Comparison of ENCODE assay signal across 30 cellular contexts in genomic region chr16:22847690-22848089, GRCh38. TPM values are rescaled to one million over a fixed set of nuclear protein-coding genes. Genes with fewer than 3 reads are reported as not detected.
"Had no signal": no experiment of that assay in that cellular context is flagged by ENCODE, and none has a peak within 500 bp of the region (broad histone marks: within the 10 kb centered on the region; RNA-seq: fewer than 3 reads in every experiment).

No MANE protein-coding gene starts in this region.

- H3K27me3 ChIP-seq: ascending aorta, cardiac muscle cell had no signal

- H3K9me3 ChIP-seq: ascending aorta had no signal

- H3K36me3 ChIP-seq: ascending aorta, cardiac muscle cell had no signal

- FAIRE-seq: bronchial epithelial cell, TTC549 had no signal

- H3K27ac ChIP-seq: ascending aorta, cardiac muscle cell, VCaP had no signal

- H3K4me1 ChIP-seq: ascending aorta had no signal

- DNase-seq: activated B cell treated with CpG ODN at 0.5 μM for 24 hours; activated CD4-positive, alpha-beta memory T cell treated with anti-CD3 and anti-CD28 coated beads, Interleukin-2, amount 10 ng/mL, durations not matched to agents 7 days and 5 days; activated CD4-positive, alpha-beta T cell treated with anti-CD3 and anti-CD28 coated beads for 4 hours; activated CD4-positive, alpha-beta T cell treated with anti-CD3 and anti-CD28 coated beads, Interleukin-2, amount 10 ng/mL, durations not matched to agents 24 days and 14 days; activated CD4-positive, alpha-beta T cell treated with anti-CD3 and anti-CD28 coated beads, Interleukin-2, amount 50 U/mL, for 48 hours; activated CD4-positive, CD25-positive, alpha-beta regulatory T cell treated with anti-CD3 and anti-CD28 coated beads, Interleukin-2, amount 50 U/mL, for 72 hours; activated CD8-positive, alpha-beta memory T cell treated with anti-CD3 and anti-CD28 coated beads, Interleukin-2, amount 50 U/mL, for 48 hours; activated CD8-positive, alpha-beta T cell treated with anti-CD3 and anti-CD28 coated beads, Interleukin-2, amount 10 ng/mL, durations not matched to agents 7 days and 5 days; activated effector memory CD4-positive, alpha-beta T cell treated with Interleukin-2 at 50 U/mL for 16 hours; activated gamma-delta T cell; activated naive CD4-positive, alpha-beta T cell treated with anti-CD3 and anti-CD28 coated beads, Interleukin-2, amount 10 ng/mL, durations not matched to agents 7 days and 5 days; activated naive CD4-positive, alpha-beta T cell treated with Interleukin-2 at 50 U/mL for 16 hours; activated naive CD8-positive, alpha-beta T cell treated with anti-CD3 and anti-CD28 coated beads, Interleukin-2, amount 10 ng/mL, durations not matched to agents 7 days and 5 days; activated naive CD8-positive, alpha-beta T cell treated with anti-CD3 and anti-CD28 coated beads, Interleukin-2, amount 50 U/mL, for 24 hours; activated T-cell treated with anti-CD3 and anti-CD28 coated beads, Interleukin-2, amount 50 U/mL, for 24 hours; activated T-cell treated with anti-CD3 and anti-CD28 coated beads, Interleukin-2, amount 50 U/mL, for 48 hours; amygdala; anterior cingulate cortex; cerebellar nuclear complex; T-helper 1 cell; T-helper 2 cell; T-helper 9 cell had no signal

- H3K4me3 ChIP-seq: ascending aorta, cardiac muscle cell had no signal

- ATAC-seq: activated CD8-positive, alpha-beta T cell treated with anti-CD3 and anti-CD28 coated beads, Interleukin-2, amount 10 ng/mL, durations not matched to agents 7 days and 5 days; activated naive CD8-positive, alpha-beta T cell treated with anti-CD3 and anti-CD28 coated beads, Interleukin-2, amount 50 U/mL, for 24 hours had no signal

RNA-seq across cellular contexts. Expression of gene HS3ST2, which starts 33.7 kb away (rescaled TPM):
- total RNA-seq: activated B cell treated with CpG ODN at 0.5 μM for 24 hours; activated CD4-positive, alpha-beta memory T cell treated with anti-CD3 and anti-CD28 coated beads, Interleukin-2, amount 10 ng/mL, durations not matched to agents 7 days and 5 days; activated CD4-positive, alpha-beta T cell treated with anti-CD3 and anti-CD28 coated beads, Interleukin-2, amount 10 ng/mL, durations not matched to agents 24 days and 14 days; activated CD8-positive, alpha-beta memory T cell treated with anti-CD3 and anti-CD28 coated beads for 36 hours; activated CD8-positive, alpha-beta T cell treated with anti-CD3 and anti-CD28 coated beads, Interleukin-2, amount 10 ng/mL, durations not matched to agents 7 days and 5 days; activated T-helper 2 cell treated with anti-CD3 and anti-CD28 coated beads, Interferon-gamma antibody, Interleukin-2, Interleukin-4, amounts not matched to agents 10 μg/mL and 5 μg/mL and 100 μg/mL, durations not matched to agents 14 hours and 24 hours and 36 hours; cardiac muscle cell; chondrocyte had no signal
- polyA plus RNA-seq: cardiac muscle cell had no signal
